29 cellular contexts compared by ENCODE assay signal in genomic region chr5:19035816-19036215, GRCh38.
"Had no signal": no experiment of that assay in that cellular context is flagged by ENCODE, and none has a peak within 500 bp of the region (broad histone marks: within the 10 kb centered on the region; RNA-seq: fewer than 3 reads in every experiment).

No MANE protein-coding gene starts in this region.

- H3K9me3 ChIP-seq: esophagus muscularis mucosa, gastrocnemius medialis, heart left ventricle had no signal

- DNase-seq: activated CD4-positive, alpha-beta T cell treated with anti-CD3 and anti-CD28 coated beads for 1 hour; activated CD4-positive, alpha-beta T cell treated with anti-CD3 and anti-CD28 coated beads for 4 hours; activated CD4-positive, alpha-beta T cell treated with anti-CD3 and anti-CD28 coated beads, Interleukin-2, amount 10 ng/mL, durations not matched to agents 7 days and 5 days; activated CD4-positive, alpha-beta T cell treated with anti-CD3 and anti-CD28 coated beads, Interleukin-2, amount 50 U/mL, for 4 hours; activated CD8-positive, alpha-beta memory T cell treated with anti-CD3 and anti-CD28 coated beads for 24 hours; activated CD8-positive, alpha-beta T cell treated with anti-CD3 and anti-CD28 coated beads for 36 hours; activated effector memory CD4-positive, alpha-beta T cell treated with Interleukin-2 at 50 U/mL for 16 hours; activated gamma-delta T cell treated with Interleukin-2 at 50 U/mL for 16 hours; activated naive CD4-positive, alpha-beta T cell treated with anti-CD3 and anti-CD28 coated beads, Interleukin-2, amount 50 U/mL, for 16 hours; activated naive CD4-positive, alpha-beta T cell treated with Interleukin-2 at 50 U/mL for 16 hours; activated T-cell treated with anti-CD3 and anti-CD28 coated beads, Interleukin-2, amount 50 U/mL, for 4 hours; amniotic stem cell; anterior cingulate cortex; brain microvascular endothelial cell; dorsolateral prefrontal cortex; effector memory CD4-positive, alpha-beta T cell; erythroblast; foreskin keratinocyte; gastrocnemius medialis; glutamatergic neuron; heart left ventricle; T-helper 1 cell; T-helper 17 cell had no signal

- H3K4me3 ChIP-seq: coronary artery, dorsolateral prefrontal cortex, esophagus muscularis mucosa, gastrocnemius medialis, heart left ventricle had no signal

- H3K27me3 Mint-ChIP-seq: activated CD4-positive, alpha-beta T cell treated with anti-CD3 and anti-CD28 coated beads, Interleukin-2, amount 10 ng/mL, durations not matched to agents 7 days and 5 days; activated CD8-positive, alpha-beta T cell treated with anti-CD3 and anti-CD28 coated beads for 36 hours; activated naive CD8-positive, alpha-beta T cell; activated T-helper 17 cell treated with anti-CD3 and anti-CD28 coated beads, Interleukin-2, amount 50 U/mL, for 72 hours; central memory CD8-positive, alpha-beta T cell; dendritic cell treated with granulocyte-macrophage colony-stimulating factor and Interleukin-4, amounts not matched to agents 40 ng/mL and 50 ng/mL, for 4 days; T-helper 17 cell had no signal

- H3K27ac ChIP-seq: brain microvascular endothelial cell, coronary artery, dorsolateral prefrontal cortex, esophagus muscularis mucosa, foreskin keratinocyte, gastrocnemius medialis, heart left ventricle had no signal

- H3K4me1 ChIP-seq: esophagus muscularis mucosa, gastrocnemius medialis, heart left ventricle had no signal

- H3K36me3 Mint-ChIP-seq: activated naive CD8-positive, alpha-beta T cell had no signal

- H3K27ac Mint-ChIP-seq: activated CD8-positive, alpha-beta T cell treated with anti-CD3 and anti-CD28 coated beads for 36 hours; activated naive CD8-positive, alpha-beta T cell; activated T-helper 17 cell treated with anti-CD3 and anti-CD28 coated beads, Interleukin-2, amount 50 U/mL, for 72 hours; dendritic cell treated with granulocyte-macrophage colony-stimulating factor and Interleukin-4, amounts not matched to agents 40 ng/mL and 50 ng/mL, for 4 days; T-helper 17 cell had no signal

- H3K9me3 Mint-ChIP-seq: activated CD4-positive, alpha-beta T cell treated with anti-CD3 and anti-CD28 coated beads, Interleukin-2, amount 10 ng/mL, durations not matched to agents 7 days and 5 days had no signal

- ATAC-seq: activated CD8-positive, alpha-beta T cell treated with anti-CD3 and anti-CD28 coated beads for 36 hours; activated T-cell treated with anti-CD3 and anti-CD28 coated beads, Interleukin-2, amount 50 U/mL, for 4 hours; activated T-helper 17 cell treated with anti-CD3 and anti-CD28 coated beads, Interleukin-2, amount 50 U/mL, for 72 hours; foreskin keratinocyte; gastrocnemius medialis; heart left ventricle; T-helper 17 cell had no signal

- H3K36me3 ChIP-seq: brain microvascular endothelial cell, esophagus muscularis mucosa, gastrocnemius medialis, heart left ventricle had no signal

- H3K4me3 Mint-ChIP-seq: activated CD4-positive, alpha-beta T cell treated with anti-CD3 and anti-CD28 coated beads, Interleukin-2, amount 10 ng/mL, durations not matched to agents 7 days and 5 days; activated CD8-positive, alpha-beta T cell treated with anti-CD3 and anti-CD28 coated beads for 36 hours; activated naive CD8-positive, alpha-beta T cell; activated T-cell treated with anti-CD3 and anti-CD28 coated beads, Interleukin-2, amount 50 U/mL, for 4 hours; activated T-helper 17 cell treated with anti-CD3 and anti-CD28 coated beads, Interleukin-2, amount 50 U/mL, for 72 hours; central memory CD8-positive, alpha-beta T cell; dendritic cell treated with granulocyte-macrophage colony-stimulating factor and Interleukin-4, amounts not matched to agents 40 ng/mL and 50 ng/mL, for 4 days; T-helper 17 cell had no signal

- H3K4me1 Mint-ChIP-seq: activated CD4-positive, alpha-beta T cell treated with anti-CD3 and anti-CD28 coated beads, Interleukin-2, amount 10 ng/mL, durations not matched to agents 7 days and 5 days; activated T-helper 17 cell treated with anti-CD3 and anti-CD28 coated beads, Interleukin-2, amount 50 U/mL, for 72 hours; central memory CD8-positive, alpha-beta T cell; T-helper 17 cell had no signal

- H3K27me3 ChIP-seq: brain microvascular endothelial cell, dorsolateral prefrontal cortex, esophagus muscularis mucosa, foreskin keratinocyte, gastrocnemius medialis, heart left ventricle had no signal
